ENCODE assay signal across 13 cellular contexts in genomic region chr11:3135491-3136440, GRCh38. TPM values are rescaled to one million over a fixed set of nuclear protein-coding genes. Genes with fewer than 3 reads are reported as not detected.
DNase-seq lines count a peak whose midpoint lies in the region; ATAC-seq, FAIRE-seq and TF ChIP-seq lines count a peak whose summit lies in the region.
"Had no signal": no experiment of that assay in that cellular context is flagged by ENCODE, and none has a peak within 500 bp of the region (broad histone marks: within the 10 kb centered on the region; RNA-seq: fewer than 3 reads in every experiment).

No MANE protein-coding gene starts in this region.

- no peak overlapping the region for H2AK5ac ChIP-seq in H9 (ENCODE audit: insufficient read length, low read length)
- H2AK5ac ChIP-seq in neuronal stem cell (ENCODE audit: low read depth, low read length) = peak overlapping the region; percentile 76

- H3K4ac ChIP-seq in H9 (ENCODE audit: low read depth, low read length) (no peak overlapping the region), neuronal stem cell (ENCODE audit: low read length) (no peak overlapping the region)

- H2BK12ac ChIP-seq in H9 (ENCODE audit: insufficient read length, low read depth, low read length) (no peak overlapping the region), neuronal stem cell (ENCODE audit: low read length) (no peak overlapping the region)

- TF ChIP-seq CTCF in H9 (conservative IDR thresholded peaks at IDR 0.05) = peak; percentile 62

- no peaks in the 10 kb centered on the region for H3K79me1 ChIP-seq in H9 (ENCODE audit: insufficient read depth, low read depth, low read length, poor library complexity, severe bottlenecking)
- peaks cover 20% of the 10 kb centered on the region for H3K79me1 ChIP-seq in neuronal stem cell (ENCODE audit: low read depth, low read length)

- H3K18ac ChIP-seq in H9 (ENCODE audit: insufficient read length, low read depth, low read length) (no peak overlapping the region), neuronal stem cell (ENCODE audit: low read length) (peak overlapping the region; percentile 82)

- H2BK20ac ChIP-seq in H9 (ENCODE audit: low read depth, low read length, poor library complexity, severe bottlenecking) = no peak overlapping the region

- no peak overlapping the region for H2BK120ac ChIP-seq in H9 (ENCODE audit: low read depth, low read length, poor library complexity, severe bottlenecking)
- no peak overlapping the region for H2BK120ac ChIP-seq in neuronal stem cell (ENCODE audit: low read depth, low read length)

- no peaks in the 10 kb centered on the region; the same call in 1 of the 2 replicates for H3K27me3 Mint-ChIP-seq in H9 (ENCODE audit: low read depth)

- no peak overlapping the region for H3K4me3 ChIP-seq in neuronal stem cell (ENCODE audit: low read length in 2 of 2)
- H3K4me3 ChIP-seq: pancreas, upper lobe of left lung had no signal

- no peak overlapping the region for H3T11ph ChIP-seq in H9 (ENCODE audit: low read length)

- H3K4me3 Mint-ChIP-seq in H9 = no peak overlapping the region

- H3K27ac ChIP-seq in H9 (ENCODE audit: insufficient read length, low read depth, low read length) (no peak overlapping the region), neuronal stem cell (replicated peaks; ENCODE audit: low read length) (peak overlapping the region; percentile 18)
- H3K27ac ChIP-seq: pancreas had no signal

- no peak overlapping the region for H3K14ac ChIP-seq in H9 (ENCODE audit: insufficient read depth, low read length)
- no peak overlapping the region for H3K14ac ChIP-seq in neuronal stem cell (ENCODE audit: low read length)

- H3K9ac ChIP-seq in H9 (ENCODE audit: extremely low read depth, insufficient read length, low read length) (no peak overlapping the region), neuronal stem cell (ENCODE audit: low read depth, low read length, poor library complexity) (peak overlapping the region; percentile 74)

- no peaks in the 10 kb centered on the region for H3K9me3 Mint-ChIP-seq in H9

- H3K56ac ChIP-seq in H9 (ENCODE audit: insufficient read length, low read depth, low read length) = no peak overlapping the region

- H4K5ac ChIP-seq in H9 (ENCODE audit: insufficient read length, low read depth, low read length) = no peak overlapping the region

- intact Hi-C loops in Right ventricle myocardium superior (cut with DNase I) = no loop called here

- H3K4me1 ChIP-seq in H9 (ENCODE audit: insufficient read depth, low read length) (no peaks in the 10 kb centered on the region; the same call in 1 of the 2 replicates), neuronal stem cell (ENCODE audit: control insufficient read depth in 2 of 2, insufficient read depth in 1 of 2, low read depth in 1 of 2, low read length in 2 of 2) (peaks cover 4 to 26% of the 10 kb centered on the region in 2 donors)

- H4K91ac ChIP-seq in H9 (ENCODE audit: insufficient read length, low read depth, low read length) (no peak overlapping the region), neuronal stem cell (ENCODE audit: low read depth, low read length, poor library complexity) (no peak overlapping the region)

- H3K36me3 Mint-ChIP-seq in H9 (ENCODE audit: insufficient read depth in 1 of 3, low read depth in 3 of 3) = no peaks in the 10 kb centered on the region; a peak in 1 of 7 replicates

- no CpG with 5 or more reads among the region's 15 CpGs for WGBS in H9 (ENCODE audit: extremely low coverage, insufficient read length, low lambda C conversion rate)
- no CpG with 5 or more reads among the region's 15 CpGs for WGBS in neuronal stem cell (ENCODE audit: extremely low coverage in 2 of 2, insufficient read length in 2 of 2, insufficient replicate concordance in 1 of 2), 2 donors

- H2AFZ ChIP-seq in H9 (ENCODE audit: low read length) (no peak overlapping the region), neuronal stem cell (ENCODE audit: low read length) (no peak overlapping the region)

- H3K36me3 ChIP-seq in neuronal stem cell (replicated peaks in 1 of 2; ENCODE audit: control insufficient read depth in 2 of 2, insufficient read depth in 2 of 2, low read length in 2 of 2) = no peaks in the 10 kb centered on the region
- H3K36me3 ChIP-seq: pancreas had no signal

- H2BK5ac ChIP-seq in H9 (ENCODE audit: insufficient read length, low read length) (no peak overlapping the region), neuronal stem cell (ENCODE audit: low read length) (no peak overlapping the region)

- FAIRE-seq in HTR-8/SVneo (lab: Jason Lieb, UNC) = no peak
- FAIRE-seq: GM18507, pancreas had no signal

- H3K4me2 ChIP-seq in H9 (ENCODE audit: insufficient read depth, insufficient read length, low read length) (no peak overlapping the region), neuronal stem cell (ENCODE audit: insufficient read depth, low read length, poor library complexity, severe bottlenecking) (no peak overlapping the region)

- H3K23ac ChIP-seq in H9 (ENCODE audit: insufficient read length, low read depth, low read length) (no peak overlapping the region), neuronal stem cell (ENCODE audit: low read depth, low read length, poor library complexity) (no peak overlapping the region)

- no peak overlapping the region for H3K27ac Mint-ChIP-seq in H9

- no peak overlapping the region for H4K8ac ChIP-seq in H9 (replicated peaks; ENCODE audit: insufficient read length, low read depth, low read length)
- no peak overlapping the region for H4K8ac ChIP-seq in neuronal stem cell (ENCODE audit: low read depth, low read length)

- H3K27me3 ChIP-seq in H9 (ENCODE audit: insufficient read depth, low read length) = no peaks in the 10 kb centered on the region
- no peaks in the 10 kb centered on the region for H3K27me3 ChIP-seq in neuronal stem cell (ENCODE audit: control insufficient read depth in 3 of 3, insufficient read depth in 3 of 3, low read depth in 1 of 3, low read length in 3 of 3)
- H3K27me3 ChIP-seq: pancreas, upper lobe of left lung had no signal

- H2BK15ac ChIP-seq in H9 (ENCODE audit: low read depth, low read length) = no peak overlapping the region
- H2BK15ac ChIP-seq in neuronal stem cell (ENCODE audit: low read length) = no peak overlapping the region

- no peaks in the 10 kb centered on the region for H3K23me2 ChIP-seq in H9 (ENCODE audit: insufficient read length, low read depth, low read length, poor library complexity, severe bottlenecking)

- ATAC-seq in Right ventricle myocardium superior (ENCODE audit: poor library complexity) = peak; percentile 32

- no peaks in the 10 kb centered on the region for H3K79me2 ChIP-seq in H9 (ENCODE audit: insufficient read depth, low read length)

- H4K20me1 ChIP-seq in H9 (ENCODE audit: control insufficient read depth, insufficient read depth, insufficient read length) = no peaks in the 10 kb centered on the region

- peaks cover 10 to 26% of the 10 kb centered on the region in 2 experiments for H3K4me1 Mint-ChIP-seq in H9

- no peaks in the 10 kb centered on the region for H3K9me3 ChIP-seq in H9 (ENCODE audit: control insufficient read depth, low read depth, low read length)
- no peaks in the 10 kb centered on the region for H3K9me3 ChIP-seq in neuronal stem cell (replicated peaks in 1 of 2; ENCODE audit: control insufficient read depth in 2 of 2, insufficient read depth in 1 of 2, low read depth in 1 of 2, low read length in 2 of 2)
- H3K9me3 ChIP-seq: pancreas, upper lobe of left lung had no signal

- DNase-seq in H9 = peak; percentile 69
- DNase-seq in NCI-H524 (lab: John Stamatoyannopoulos, UW) = peak; percentile 30 to 68
- peak; percentile 47 for DNase-seq in Right ventricle myocardium superior
- DNase-seq in neuronal stem cell (ENCODE audit: low spot score) = peak; percentile 55
- no peak for DNase-seq in central memory CD4-positive, alpha-beta T cell
- DNase-seq in HTR-8/SVneo (ENCODE audit: insufficient read length, low spot score) = no peak
- DNase-seq in NCI-H526 treated with DMSO at 0.1 percent for 48 hours (lab: John Stamatoyannopoulos, UW) = no peak
- no peak for DNase-seq in stimulated activated naive CD4-positive, alpha-beta T cell treated with Interleukin-2 at 50 U/mL for 16 hours (lab: John Stamatoyannopoulos, UW)
- DNase-seq: NCI-H774, T-helper 9 cell had no signal

RNA-seq across cellular contexts. Expression of gene OSBPL5, which starts 29.3 kb away (rescaled TPM):
- total RNA-seq in H9 (2021) (11.1 and 16.1 TPM in 2 replicates), Right ventricle myocardium superior (15.3 TPM)
- polyA plus RNA-seq in neuronal stem cell (2013, experiment 1 of 2) = 9.5 TPM
- polyA plus RNA-seq in neuronal stem cell (2013, experiment 2 of 2) = 9.7 TPM

Comparison
In these comparisons a context has a peak if more than half of its experiments do, and no peak if none do; other contexts are left out.
1. DNase-seq: peak in H9 (single experiment), NCI-H524 (2 of 2), Right ventricle myocardium superior (single experiment) and neuronal stem cell (single experiment); none in central memory CD4-positive, alpha-beta T cell (single experiment), HTR-8/SVneo (single experiment), NCI-H526 treated with DMSO at 0.1 percent for 48 hours (single experiment) and stimulated activated naive CD4-positive, alpha-beta T cell treated with Interleukin-2 at 50 U/mL for 16 hours (single experiment).